Comparison of ENCODE assay signal across 8 cellular contexts in genomic region chr17:2416010-2416734, GRCh38. TPM values are rescaled to one million over a fixed set of nuclear protein-coding genes. Genes with fewer than 3 reads are reported as not detected.
DNase-seq lines count a peak whose midpoint lies in the region; ATAC-seq, FAIRE-seq and TF ChIP-seq lines count a peak whose summit lies in the region.

No MANE protein-coding gene starts in this region.

- H3K27ac ChIP-seq in DND-41 (ENCODE audit: low read length) = no peak overlapping the region
- peak overlapping the region in 2 of 4 donors; percentile 61 to 70 for H3K27ac ChIP-seq in gastroesophageal sphincter
- peak overlapping the region in 1 of 4 donors; percentile 30 for H3K27ac ChIP-seq in pancreas
- H3K27ac ChIP-seq in tibial artery = peak overlapping the region in 1 of 2 donors; percentile 33

- no peak for TF ChIP-seq EP300 in gastroesophageal sphincter (IDR thresholded peaks at IDR 0.05)

- DNase-seq in DND-41 (peak; percentile 85), LoVo (ENCODE audit: low spot score) (peak; percentile 84), SK-MEL-5 (ENCODE audit: low read depth, low spot score) (peak; percentile 88), pancreas (peak; percentile 71 to 97 (median 92)), tibial artery (peak; percentile 92 to 95)
- DNase-seq in activated naive CD4-positive, alpha-beta T cell treated with Interleukin-2 at 50 U/mL for 16 hours = peak; percentile 87

- H3K9me3 ChIP-seq in DND-41 (ENCODE audit: insufficient read depth, low read length, severe bottlenecking) (no peaks in the 10 kb centered on the region), gastroesophageal sphincter (no peaks in the 10 kb centered on the region), pancreas (no peaks in the 10 kb centered on the region), tibial artery (no peaks in the 10 kb centered on the region)

- ATAC-seq in DND-41 (ENCODE audit: insufficient read depth, low read depth) (peak; percentile 95), gastroesophageal sphincter (peak; percentile 83), pancreas (peak; percentile 65 to 80 (median 78)), HG03521 (IDR thresholded peaks at IDR 0.05; ENCODE audit: unreplicated experiment) (no peak)

- H4K20me1 ChIP-seq in DND-41 (ENCODE audit: insufficient read depth, low read length) = no peaks in the 10 kb centered on the region

- H3K4me2 ChIP-seq in DND-41 (ENCODE audit: insufficient read depth, low read length) = 0 out of 2 replicates have a peak overlapping the region, but pooled peaks have one; percentile 12

- no peak overlapping the region for H3K9ac ChIP-seq in DND-41 (ENCODE audit: low read depth, low read length)

- H3K4me3 ChIP-seq in DND-41 (ENCODE audit: low read depth in 1 of 2, low read length in 2 of 2) = no peak overlapping the region
- no peak overlapping the region for H3K4me3 ChIP-seq in gastroesophageal sphincter
- H3K4me3 ChIP-seq in pancreas = no peak overlapping the region
- H3K4me3 ChIP-seq in tibial artery = no peak overlapping the region

- H2AFZ ChIP-seq in DND-41 (ENCODE audit: low read depth, low read length) = no peak overlapping the region

- TF ChIP-seq POLR2A in gastroesophageal sphincter (IDR thresholded peaks at IDR 0.05) = no peak

- 16 to 23% methylated on average over 15 to 18 of the region's 19 CpGs for WGBS in gastroesophageal sphincter (ENCODE audit: low coverage in 1 of 2), 2 donors
- 23% methylated on average over 19 of the region's 19 CpGs for WGBS in pancreas, 2 donors

- H3K79me2 ChIP-seq in DND-41 (ENCODE audit: insufficient read depth, low read length) = no peaks in the 10 kb centered on the region

- H3K36me3 ChIP-seq in DND-41 (ENCODE audit: insufficient read depth, low read length) = peaks cover 57% of the 10 kb centered on the region
- H3K36me3 ChIP-seq in gastroesophageal sphincter = peaks cover 0 to 35% of the 10 kb centered on the region in 2 donors
- peaks cover 0 to 11% (median 0%) of the 10 kb centered on the region in 3 donors for H3K36me3 ChIP-seq in pancreas
- peaks cover 0 to 30% (median 13%) of the 10 kb centered on the region in 3 donors for H3K36me3 ChIP-seq in tibial artery

- in situ Hi-C loops in SK-MEL-5 (cut with HindIII; ENCODE audit: low pct_unique_long_range_greater_than_20kb, low sequenced_read_pairs) = no loop called here

- peak; percentile 95 for FAIRE-seq in pancreas (lab: Jason Lieb, UNC)

- TF ChIP-seq CTCF in DND-41 (IDR thresholded peaks at IDR 0.05; ENCODE audit: borderline replicate concordance, extremely low read depth, low read length, poor library complexity, severe bottlenecking) = peak; percentile 98
- peak; percentile 94 to 98 (median 96) for TF ChIP-seq CTCF in gastroesophageal sphincter (IDR thresholded peaks at IDR 0.05)
- TF ChIP-seq CTCF in pancreas (IDR thresholded peaks at IDR 0.05) = peak; percentile 94 to 98 (median 96)
- peak; percentile 95 to 97 for TF ChIP-seq CTCF in tibial artery (IDR thresholded peaks at IDR 0.05)

- intact Hi-C loops in pancreas (cut with DNase I) (loop anchor here in 1 of 3 donors (5.0 kb wide), 1 partner anchor 34 kb away; no protein-coding TSS in a partner anchor), tibial artery (cut with DNase I; ENCODE audit: low total_unique reads) (loop anchor here (1.0 kb wide), 1 partner anchor 35 kb away; no protein-coding TSS in a partner anchor)

- no peaks in the 10 kb centered on the region for H3K27me3 ChIP-seq in DND-41 (ENCODE audit: insufficient read depth, low read length, poor library complexity)
- no peaks in the 10 kb centered on the region for H3K27me3 ChIP-seq in gastroesophageal sphincter
- no peaks in the 10 kb centered on the region for H3K27me3 ChIP-seq in pancreas
- H3K27me3 ChIP-seq in tibial artery = no peaks in the 10 kb centered on the region

- H3K4me1 ChIP-seq in DND-41 (ENCODE audit: insufficient read depth, low read length) = peaks cover 3% of the 10 kb centered on the region; the same call in 1 of the 2 replicates
- H3K4me1 ChIP-seq in gastroesophageal sphincter = peaks cover 0 to 64% (median 12%) of the 10 kb centered on the region in 3 donors
- peaks cover 5 to 25% (median 7%) of the 10 kb centered on the region in 3 donors for H3K4me1 ChIP-seq in pancreas
- H3K4me1 ChIP-seq in tibial artery = peaks cover 0 to 34% (median 13%) of the 10 kb centered on the region in 4 donors

RNA-seq across cellular contexts. Expression of gene MNT, which starts 15.3 kb away (rescaled TPM):
- total RNA-seq in SK-MEL-5 (2014; rRNA removed; shearing (Covaris generic)) = 8.8 and 10.5 TPM in 2 replicates
- polyA plus RNA-seq in SK-MEL-5 (2015; cell fraction: cytosol; rRNA removed) = 25.5 and 29.9 TPM in 2 replicates
- 35.0 and 49.2 TPM in 2 replicates for polyA plus RNA-seq in SK-MEL-5 (2015; cell fraction: nucleus; rRNA removed)
- total RNA-seq in gastroesophageal sphincter (10 to 100 TPM; 11.8 to 12.7 (median 12.3) TPM), pancreas (10 to 100 TPM in 4 of 6 donors, 1 to 10 TPM in 2; 8.7 to 15.8 (median 10.3) TPM)
- 10 to 100 TPM in 1 of 2 donors, 1 to 10 TPM in 1; 9.6 to 15.3 TPM for polyA plus RNA-seq in pancreas
